11 cellular contexts compared by ENCODE assay signal in the genomic region with DNA sequence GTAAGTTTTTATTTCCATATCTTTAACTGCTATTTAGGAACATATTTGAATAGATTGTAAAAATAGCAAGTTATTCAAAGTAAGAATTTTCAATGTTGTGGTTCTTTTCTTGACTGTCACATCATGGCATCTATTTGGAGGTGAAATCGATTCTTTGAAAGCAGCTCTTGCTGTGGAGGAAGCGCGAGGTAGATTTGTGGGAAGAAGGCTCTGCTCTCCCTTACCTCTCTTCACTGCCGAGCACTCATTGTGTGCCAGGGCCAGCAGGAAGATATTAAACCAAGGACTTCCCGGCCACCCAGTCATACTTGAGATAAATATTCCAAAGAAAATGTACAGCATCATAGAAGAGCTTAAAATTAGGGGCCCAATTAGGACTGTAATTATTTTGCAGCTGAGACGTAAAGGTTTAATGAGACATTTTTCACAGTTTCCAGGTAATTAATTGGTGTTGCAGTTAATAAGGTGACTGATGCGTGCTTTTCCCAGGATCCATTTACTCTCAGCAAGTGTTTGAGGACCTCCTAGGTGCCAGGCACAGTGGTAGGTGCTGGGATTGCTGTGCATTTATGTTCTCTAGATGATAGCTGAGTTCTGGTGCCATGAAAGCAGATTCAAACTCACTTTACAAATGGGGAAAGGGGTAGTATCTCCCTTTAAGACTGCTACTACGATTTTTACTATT.
DNase-seq lines count a peak whose midpoint lies in the region; ATAC-seq and TF ChIP-seq lines count a peak whose summit lies in the region.
"Had no signal": no experiment of that assay in that cellular context is flagged by ENCODE, and none has a peak within 500 bp of the region (broad histone marks: within the 10 kb centered on the region; RNA-seq: fewer than 3 reads in every experiment).

No MANE protein-coding gene starts in this region.

- peaks cover 50% of the 10 kb centered on the region for H3K4me1 Mint-ChIP-seq in CD14-positive monocyte
- H3K4me1 Mint-ChIP-seq in activated T-helper 17 cell treated with anti-CD3 and anti-CD28 coated beads, Interleukin-2, amount 50 U/mL, for 72 hours = peaks cover 72% of the 10 kb centered on the region
- peaks cover 71 to 85% of the 10 kb centered on the region in 2 donors for H3K4me1 Mint-ChIP-seq in natural killer cell treated with Interleukin-12 subunit alpha and Interleukin-12 subunit beta and Interleukin-15 and Interleukin-18, amount 100 ng/mL, for 72 hours (ENCODE audit: low read depth in 2 of 2)

- TF ChIP-seq POLR2A in GM18505 (IDR thresholded peaks at IDR 0.05; ENCODE audit: borderline replicate concordance, extremely low read depth, insufficient read depth, insufficient read length) = peak; percentile 19

- ATAC-seq in GM18505 (IDR thresholded peaks at IDR 0.05; ENCODE audit: unreplicated experiment) (no peak), left colon (no peak), HG03025 (IDR thresholded peaks at IDR 0.05; ENCODE audit: low FRiP score, unreplicated experiment) (no peak)
- ATAC-seq in activated T-helper 17 cell treated with anti-CD3 and anti-CD28 coated beads, Interleukin-2, amount 50 U/mL, for 72 hours (replicated peaks) = no peak
- no peak for ATAC-seq in natural killer cell treated with Interleukin-12 subunit alpha and Interleukin-12 subunit beta and Interleukin-15 and Interleukin-18, amount 100 ng/mL, for 72 hours

- no peaks in the 10 kb centered on the region for H3K27me3 Mint-ChIP-seq in CD14-positive monocyte (ENCODE audit: low read depth in 3 of 3)
- H3K27me3 Mint-ChIP-seq in activated T-helper 17 cell treated with anti-CD3 and anti-CD28 coated beads, Interleukin-2, amount 50 U/mL, for 72 hours = no peaks in the 10 kb centered on the region
- no peaks in the 10 kb centered on the region for H3K27me3 Mint-ChIP-seq in natural killer cell treated with Interleukin-12 subunit alpha and Interleukin-12 subunit beta and Interleukin-15 and Interleukin-18, amount 100 ng/mL, for 72 hours

- H3K36me3 Mint-ChIP-seq in CD14-positive monocyte = peaks cover 30 to 32% of the 10 kb centered on the region in 2 donors
- H3K36me3 Mint-ChIP-seq in activated T-helper 17 cell treated with anti-CD3 and anti-CD28 coated beads, Interleukin-2, amount 50 U/mL, for 72 hours (ENCODE audit: low read depth) = peaks cover 55% of the 10 kb centered on the region
- no peaks in the 10 kb centered on the region for H3K36me3 Mint-ChIP-seq in natural killer cell treated with Interleukin-12 subunit alpha and Interleukin-12 subunit beta and Interleukin-15 and Interleukin-18, amount 100 ng/mL, for 72 hours

- intact Hi-C loops in CD14-positive monocyte (cut with micrococcal nuclease) (loop anchor here (5.0 to 10.0 kb wide), 4 partner anchors 33 to 170 kb away; no protein-coding TSS in a partner anchor), left colon (cut with DNase I, micrococcal nuclease) (loop anchor here in 1 of 2 donors (10.0 kb wide), 1 partner anchor 110 kb away; the partner anchor contains the start of gene PPP2R5C)

- no peaks in the 10 kb centered on the region for H3K9me3 Mint-ChIP-seq in CD14-positive monocyte
- H3K9me3 Mint-ChIP-seq in activated T-helper 17 cell treated with anti-CD3 and anti-CD28 coated beads, Interleukin-2, amount 50 U/mL, for 72 hours = no peaks in the 10 kb centered on the region
- H3K9me3 Mint-ChIP-seq in natural killer cell treated with Interleukin-12 subunit alpha and Interleukin-12 subunit beta and Interleukin-15 and Interleukin-18, amount 100 ng/mL, for 72 hours = no peaks in the 10 kb centered on the region

- TF ChIP-seq CTCF in CD14-positive monocyte (IDR thresholded peaks at IDR 0.05) = no peak

- H3K27ac Mint-ChIP-seq in CD14-positive monocyte = peak overlapping the region; percentile 84 to 97 (median 94)
- H3K27ac Mint-ChIP-seq in activated T-helper 17 cell treated with anti-CD3 and anti-CD28 coated beads, Interleukin-2, amount 50 U/mL, for 72 hours = peak overlapping the region; percentile 67
- peak overlapping the region; percentile 13 to 64 for H3K27ac Mint-ChIP-seq in natural killer cell treated with Interleukin-12 subunit alpha and Interleukin-12 subunit beta and Interleukin-15 and Interleukin-18, amount 100 ng/mL, for 72 hours

- no peak for DNase-seq in CD14-positive monocyte (ENCODE audit: low spot score)
- DNase-seq in natural killer cell treated with Interleukin-12 subunit alpha and Interleukin-12 subunit beta and Interleukin-15 and Interleukin-18, amount 100 ng/mL, for 72 hours (ENCODE audit: low spot score) = no peak
- no peak for DNase-seq in NCI-H1092 treated with DMSO at 0.1 percent for 48 hours (lab: John Stamatoyannopoulos, UW)
- DNase-seq in left colon = no peak
- no peak for DNase-seq in NCI-H446 (lab: John Stamatoyannopoulos, UW)
- DNase-seq: activated CD4-positive, CD25-positive, alpha-beta regulatory T cell treated with anti-CD3 and anti-CD28 coated beads, Interleukin-2, amount 50 U/mL, for 72 hours; aorta; NCI-H2081 treated with DMSO at 0.1 percent for 48 hours had no signal

- H3K4me3 Mint-ChIP-seq in CD14-positive monocyte = no peak overlapping the region
- H3K4me3 Mint-ChIP-seq in activated T-helper 17 cell treated with anti-CD3 and anti-CD28 coated beads, Interleukin-2, amount 50 U/mL, for 72 hours = peak overlapping the region; percentile 65
- H3K4me3 Mint-ChIP-seq in natural killer cell treated with Interleukin-12 subunit alpha and Interleukin-12 subunit beta and Interleukin-15 and Interleukin-18, amount 100 ng/mL, for 72 hours = peak overlapping the region; percentile 57

Comparison
In these comparisons a context has a peak if more than half of its experiments do, and no peak if none do; other contexts are left out.
1. H3K27ac Mint-ChIP-seq: peak in every context shown above with its lines; median percentile 94 in CD14-positive monocyte; 67 in activated T-helper 17 cell treated with anti-CD3 and anti-CD28 coated beads, Interleukin-2, amount 50 U/mL, for 72 hours; 38 in natural killer cell treated with Interleukin-12 subunit alpha and Interleukin-12 subunit beta and Interleukin-15 and Interleukin-18, amount 100 ng/mL, for 72 hours.
2. H3K4me3 Mint-ChIP-seq: peak in activated T-helper 17 cell treated with anti-CD3 and anti-CD28 coated beads, Interleukin-2, amount 50 U/mL, for 72 hours (single experiment) and natural killer cell treated with Interleukin-12 subunit alpha and Interleukin-12 subunit beta and Interleukin-15 and Interleukin-18, amount 100 ng/mL, for 72 hours (single experiment); none in CD14-positive monocyte (0 of 2).